ENCODE assay signal across 18 cellular contexts in genomic region chr17:47738178-47738577, GRCh38. TPM values are rescaled to one million over a fixed set of nuclear protein-coding genes. Genes with fewer than 3 reads are reported as not detected.
DNase-seq lines count a peak whose midpoint lies in the region; ATAC-seq and TF ChIP-seq lines count a peak whose summit lies in the region.
"Had no signal": no experiment of that assay in that cellular context is flagged by ENCODE, and none has a peak within 500 bp of the region (broad histone marks: within the 10 kb centered on the region; RNA-seq: fewer than 3 reads in every experiment).

No MANE protein-coding gene starts in this region.

- no peak overlapping the region for H3K4me3 Mint-ChIP-seq in T-helper 1 cell treated with Interleukin-12 subunit alpha and Interleukin-12 subunit beta and Interleukin-4 antibody, amounts not matched to agents 30 μg/mL and 1 μg/mL, for 36 hours
- H3K4me3 Mint-ChIP-seq in stimulated activated naive CD8-positive, alpha-beta T cell treated with anti-CD3 and anti-CD28 coated beads, Interleukin-15, Interleukin-2, amounts not matched to agents 100 ng/mL and 50 ng/mL, for 24 hours: peak overlapping the region; percentile 45
- peak overlapping the region; percentile 99 for H3K4me3 Mint-ChIP-seq in natural killer cell

- no peak for TF ChIP-seq POLR2A in esophagus squamous epithelium (IDR thresholded peaks at IDR 0.05)

- no peaks in the 10 kb centered on the region for H3K9me3 Mint-ChIP-seq in T-helper 1 cell treated with Interleukin-12 subunit alpha and Interleukin-12 subunit beta and Interleukin-4 antibody, amounts not matched to agents 30 μg/mL and 1 μg/mL, for 36 hours
- no peaks in the 10 kb centered on the region for H3K9me3 Mint-ChIP-seq in stimulated activated naive CD8-positive, alpha-beta T cell treated with anti-CD3 and anti-CD28 coated beads, Interleukin-15, Interleukin-2, amounts not matched to agents 100 ng/mL and 50 ng/mL, for 24 hours
- no peaks in the 10 kb centered on the region for H3K9me3 Mint-ChIP-seq in natural killer cell
- H3K9me3 Mint-ChIP-seq: IgD-negative memory B cell had no signal

- no peak overlapping the region for H3K27ac ChIP-seq in esophagus squamous epithelium
- H3K27ac ChIP-seq: 22Rv1 had no signal

- TF ChIP-seq CTCF in natural killer cell (IDR thresholded peaks at IDR 0.05) (no peak), esophagus squamous epithelium (IDR thresholded peaks at IDR 0.05) (no peak)

- H3K9me3 ChIP-seq in esophagus squamous epithelium: no peaks in the 10 kb centered on the region

- no peaks in the 10 kb centered on the region for H3K36me3 ChIP-seq in esophagus squamous epithelium

- H3K27ac Mint-ChIP-seq in T-helper 1 cell treated with Interleukin-12 subunit alpha and Interleukin-12 subunit beta and Interleukin-4 antibody, amounts not matched to agents 30 μg/mL and 1 μg/mL, for 36 hours: peak overlapping the region; percentile 41
- H3K27ac Mint-ChIP-seq in stimulated activated naive CD8-positive, alpha-beta T cell treated with anti-CD3 and anti-CD28 coated beads, Interleukin-15, Interleukin-2, amounts not matched to agents 100 ng/mL and 50 ng/mL, for 24 hours: no peak overlapping the region
- peak overlapping the region; percentile 85 to 94 for H3K27ac Mint-ChIP-seq in natural killer cell

- no peak overlapping the region for H3K4me3 ChIP-seq in esophagus squamous epithelium

- peaks cover 1 to 15% (median 10%) of the 10 kb centered on the region in 3 donors for H3K4me1 ChIP-seq in esophagus squamous epithelium

- ATAC-seq in stimulated activated naive CD8-positive, alpha-beta T cell treated with anti-CD3 and anti-CD28 coated beads, Interleukin-15, Interleukin-2, amounts not matched to agents 100 U/mL and 50 U/mL, for 24 hours: no peak
- no peak for ATAC-seq in natural killer cell

- peaks cover 0 to 79% (median 6%) of the 10 kb centered on the region in 4 donors for H3K27me3 ChIP-seq in esophagus squamous epithelium

- peaks cover 48% of the 10 kb centered on the region for H3K4me1 Mint-ChIP-seq in T-helper 1 cell treated with Interleukin-12 subunit alpha and Interleukin-12 subunit beta and Interleukin-4 antibody, amounts not matched to agents 30 μg/mL and 1 μg/mL, for 36 hours (ENCODE audit: low read depth)
- peaks cover 70% of the 10 kb centered on the region for H3K4me1 Mint-ChIP-seq in stimulated activated naive CD8-positive, alpha-beta T cell treated with anti-CD3 and anti-CD28 coated beads, Interleukin-15, Interleukin-2, amounts not matched to agents 100 ng/mL and 50 ng/mL, for 24 hours (ENCODE audit: low read depth)
- H3K4me1 Mint-ChIP-seq in natural killer cell: peaks cover 61 to 65% of the 10 kb centered on the region in 2 donors

- no peaks in the 10 kb centered on the region for H3K27me3 Mint-ChIP-seq in T-helper 1 cell treated with Interleukin-12 subunit alpha and Interleukin-12 subunit beta and Interleukin-4 antibody, amounts not matched to agents 30 μg/mL and 1 μg/mL, for 36 hours (ENCODE audit: low read depth)
- peaks cover 3% of the 10 kb centered on the region for H3K27me3 Mint-ChIP-seq in stimulated activated naive CD8-positive, alpha-beta T cell treated with anti-CD3 and anti-CD28 coated beads, Interleukin-15, Interleukin-2, amounts not matched to agents 100 ng/mL and 50 ng/mL, for 24 hours
- no peaks in the 10 kb centered on the region for H3K27me3 Mint-ChIP-seq in natural killer cell (ENCODE audit: low read depth in 2 of 2)

- H3K36me3 Mint-ChIP-seq in T-helper 1 cell treated with Interleukin-12 subunit alpha and Interleukin-12 subunit beta and Interleukin-4 antibody, amounts not matched to agents 30 μg/mL and 1 μg/mL, for 36 hours (ENCODE audit: low read depth): peaks cover 21% of the 10 kb centered on the region
- peaks cover 66% of the 10 kb centered on the region for H3K36me3 Mint-ChIP-seq in stimulated activated naive CD8-positive, alpha-beta T cell treated with anti-CD3 and anti-CD28 coated beads, Interleukin-15, Interleukin-2, amounts not matched to agents 100 ng/mL and 50 ng/mL, for 24 hours (ENCODE audit: low read depth)
- H3K36me3 Mint-ChIP-seq in natural killer cell: peaks cover 21% of the 10 kb centered on the region
- H3K36me3 Mint-ChIP-seq: IgD-negative memory B cell had no signal

- intact Hi-C loops in natural killer cell (cut with micrococcal nuclease): loop anchor here (10.0 kb wide), 1 partner anchor 87 kb away; the partner anchor contains the start of gene OSBPL7
- intact Hi-C loops in esophagus squamous epithelium (cut with DNase I): no loop called here

- WGBS in esophagus squamous epithelium, 2 donors: 82 to 93% methylated on average over 7 of the region's 7 CpGs

- no peak for DNase-seq in T-helper 1 cell
- no peak for DNase-seq in stimulated activated naive CD8-positive, alpha-beta T cell treated with anti-CD3 and anti-CD28 coated beads, Interleukin-15, Interleukin-2, amounts not matched to agents 100 U/mL and 50 U/mL, for 24 hours
- no peak for DNase-seq in natural killer cell
- DNase-seq in activated CD4-positive, CD25-positive, alpha-beta regulatory T cell treated with anti-CD3 and anti-CD28 coated beads, Interleukin-2, amount 50 U/mL, for 72 hours: no peak
- DNase-seq in HK-2 (ENCODE audit: unreplicated experiment): no peak
- no peak for DNase-seq in esophagus squamous epithelium (lab: John Stamatoyannopoulos, UW)
- DNase-seq: C1 segment of cervical spinal cord, HCEC 1CT, NCI-H1417, NCI-H2029, NCI-H524, SHP77 treated with DMSO at 0.1 percent for 48 hours had no signal

RNA-seq across cellular contexts. Expression of gene TBX21, which starts 5.1 kb away (rescaled TPM):
- total RNA-seq in natural killer cell (100 to 1,000 TPM; 234 to 328 (median 257) TPM), esophagus squamous epithelium (1 to 10 TPM in 3 of 4 donors, not detected in 1; 1.1 to 4.5 (median 2.9) TPM)
- total RNA-seq: Caco-2, HT-29 had no signal

RNA-seq across cellular contexts. Expression of gene TBKBP1, which starts 44.2 kb away (rescaled TPM):
- total RNA-seq in natural killer cell (10 to 100 TPM; 21.4 to 38.9 (median 37.6) TPM), esophagus squamous epithelium (10 to 100 TPM in 2 of 4 donors, 1 to 10 TPM in 2; 3.1 to 12.7 (median 7.9) TPM)

Comparison
In these comparisons a context has a peak if more than half of its experiments do, and no peak if none do; other contexts are left out.
1. RNA of gene TBX21, which starts 5.1 kb away (total RNA-seq): 234 to 328 TPM in natural killer cell; 1.1 to 4.5 TPM in esophagus squamous epithelium; every median in the first group is over 10 times any median in the second.